ENCODE assay signal across 19 cellular contexts in genomic region chr10:78438907-78439809, GRCh38.
"Had no signal": no experiment of that assay in that cellular context is flagged by ENCODE, and none has a peak within 500 bp of the region (broad histone marks: within the 10 kb centered on the region; RNA-seq: fewer than 3 reads in every experiment).

No MANE protein-coding gene starts in this region.

- H3K9me3 Mint-ChIP-seq: activated B cell treated with CpG ODN at 0.5 μM for 24 hours; activated naive CD4-positive, alpha-beta T cell treated with anti-CD3 and anti-CD28 coated beads, Interleukin-2, amount 10 ng/mL, durations not matched to agents 7 days and 5 days; memory B cell; naive B cell; neural crest cell had no signal

- ATAC-seq: activated CD4-positive, alpha-beta T cell treated with anti-CD3 and anti-CD28 coated beads for 36 hours; heart left ventricle; left colon; upper lobe of right lung had no signal

- H3K4me3 ChIP-seq: esophagus squamous epithelium, heart left ventricle, spleen, upper lobe of right lung had no signal

- H3K36me3 Mint-ChIP-seq: activated naive CD4-positive, alpha-beta T cell treated with anti-CD3 and anti-CD28 coated beads, Interleukin-2, amount 10 ng/mL, durations not matched to agents 7 days and 5 days; memory B cell; naive B cell had no signal

- H3K9me3 ChIP-seq: esophagus squamous epithelium, heart left ventricle, spleen, upper lobe of right lung had no signal

- DNase-seq: activated B cell treated with CpG ODN at 0.5 μM for 24 hours; activated CD4-positive, alpha-beta T cell treated with anti-CD3 and anti-CD28 coated beads for 36 hours; activated CD4-positive, alpha-beta T cell treated with anti-CD3 and anti-CD28 coated beads, Interleukin-2, amount 50 U/mL, for 4 hours; activated effector memory CD4-positive, alpha-beta T cell treated with anti-CD3 and anti-CD28 coated beads, Interleukin-2, amount 50 U/mL, for 16 hours; activated naive CD4-positive, alpha-beta T cell treated with anti-CD3 and anti-CD28 coated beads, Interleukin-2, amount 10 ng/mL, durations not matched to agents 7 days and 5 days; activated T-cell treated with anti-CD3 and anti-CD28 coated beads, Interleukin-2, amount 50 U/mL, for 48 hours; amygdala; effector memory CD4-positive, alpha-beta T cell; esophagus squamous epithelium; heart left ventricle; left colon; naive B cell; spleen; stimulated activated CD4-positive, alpha-beta T cell treated with anti-CD3 and anti-CD28 coated beads, Interleukin-4, amount 100 ng/mL, for 1 hour; stimulated activated naive CD8-positive, alpha-beta T cell treated with anti-CD3 and anti-CD28 coated beads, Interleukin-15, Interleukin-2, amounts not matched to agents 100 U/mL and 50 U/mL, for 24 hours; T-helper 9 cell; upper lobe of right lung had no signal

- H3K27ac ChIP-seq: esophagus squamous epithelium, heart left ventricle, spleen, upper lobe of right lung had no signal

- H3K4me1 ChIP-seq: upper lobe of right lung had no signal

- H3K36me3 ChIP-seq: esophagus squamous epithelium, heart left ventricle, spleen, upper lobe of right lung had no signal

- H3K4me3 Mint-ChIP-seq: activated B cell treated with CpG ODN at 0.5 μM for 24 hours; activated CD4-positive, alpha-beta T cell treated with anti-CD3 and anti-CD28 coated beads for 36 hours; activated naive CD4-positive, alpha-beta T cell treated with anti-CD3 and anti-CD28 coated beads, Interleukin-2, amount 10 ng/mL, durations not matched to agents 7 days and 5 days; memory B cell; naive B cell; neural crest cell had no signal

- H3K27me3 ChIP-seq: esophagus squamous epithelium, heart left ventricle, upper lobe of right lung had no signal

- H3K27ac Mint-ChIP-seq: activated B cell treated with CpG ODN at 0.5 μM for 24 hours; activated CD4-positive, alpha-beta T cell treated with anti-CD3 and anti-CD28 coated beads for 36 hours; activated naive CD4-positive, alpha-beta T cell treated with anti-CD3 and anti-CD28 coated beads, Interleukin-2, amount 10 ng/mL, durations not matched to agents 7 days and 5 days; memory B cell; naive B cell had no signal

- H3K4me1 Mint-ChIP-seq: activated B cell treated with CpG ODN at 0.5 μM for 24 hours; activated CD4-positive, alpha-beta T cell treated with anti-CD3 and anti-CD28 coated beads for 36 hours; activated naive CD4-positive, alpha-beta T cell treated with anti-CD3 and anti-CD28 coated beads, Interleukin-2, amount 10 ng/mL, durations not matched to agents 7 days and 5 days; memory B cell had no signal
